In genomic region chr12:12336049-12336411, GRCh38 we compare ENCODE assay signal across 14 cellular contexts. TPM values are rescaled to one million over a fixed set of nuclear protein-coding genes. Genes with fewer than 3 reads are reported as not detected.
DNase-seq lines count a peak whose midpoint lies in the region; ATAC-seq, FAIRE-seq and TF ChIP-seq lines count a peak whose summit lies in the region.
"Had no signal": no experiment of that assay in that cellular context is flagged by ENCODE, and none has a peak within 500 bp of the region (broad histone marks: within the 10 kb centered on the region; RNA-seq: fewer than 3 reads in every experiment).

No MANE protein-coding gene starts in this region.

- no TSS peak for BruUV-seq in endothelial cell of umbilical vein (replicated peaks; lab: Mats Ljungman, UMichigan)

- peaks cover 50% of the 10 kb centered on the region for H3K79me2 ChIP-seq in endothelial cell of umbilical vein (ENCODE audit: control insufficient read depth, insufficient read depth, low read length)

- peaks cover 30% of the 10 kb centered on the region for H3K4me1 Mint-ChIP-seq in activated CD4-positive, alpha-beta T cell treated with anti-CD3 and anti-CD28 coated beads for 36 hours

- ATAC-seq in activated CD4-positive, alpha-beta T cell treated with anti-CD3 and anti-CD28 coated beads for 36 hours = peak; percentile 60
- ATAC-seq in HG03432 (IDR thresholded peaks at IDR 0.05; ENCODE audit: unreplicated experiment) (peak; percentile 71), upper lobe of right lung (peak; percentile 78)
- ATAC-seq: PC-3 had no signal

- H3K9me3 ChIP-seq in endothelial cell of umbilical vein (replicated peaks; ENCODE audit: control insufficient read depth, insufficient read depth, low read length) (no peaks in the 10 kb centered on the region), upper lobe of right lung (no peaks in the 10 kb centered on the region)

- no peak overlapping the region for H2AFZ ChIP-seq in endothelial cell of umbilical vein (ENCODE audit: low read depth, low read length)

- H3K36me3 Mint-ChIP-seq in activated CD4-positive, alpha-beta T cell treated with anti-CD3 and anti-CD28 coated beads for 36 hours (ENCODE audit: low read depth) = peaks cover 4% of the 10 kb centered on the region

- H3K27ac ChIP-seq in endothelial cell of umbilical vein (ENCODE audit: insufficient read depth, low read depth, low read length) (peak overlapping the region; percentile 24), upper lobe of right lung (no peak overlapping the region)

- H3K27ac Mint-ChIP-seq in activated CD4-positive, alpha-beta T cell treated with anti-CD3 and anti-CD28 coated beads for 36 hours = no peak overlapping the region
- H3K27ac Mint-ChIP-seq: HFFc6; T-helper 2 cell treated with Interferon-gamma antibody and Interleukin-4, amounts not matched to agents 5 μg/mL and 100 μg/mL, for 36 hours had no signal

- H3K36me3 ChIP-seq in endothelial cell of umbilical vein (ENCODE audit: control insufficient read depth in 2 of 2, extremely low read depth in 1 of 2, insufficient read depth in 2 of 2, low read length in 2 of 2) (peaks cover 2 to 7% of the 10 kb centered on the region in 2 experiments), upper lobe of right lung (no peaks in the 10 kb centered on the region)

- H3K4me1 ChIP-seq in endothelial cell of umbilical vein (ENCODE audit: control insufficient read depth, extremely low read depth, insufficient read depth, low read length) (peaks cover 44% of the 10 kb centered on the region), upper lobe of right lung (peaks cover 22% of the 10 kb centered on the region)

- no peaks in the 10 kb centered on the region for H3K9me3 Mint-ChIP-seq in activated CD4-positive, alpha-beta T cell treated with anti-CD3 and anti-CD28 coated beads for 36 hours (ENCODE audit: low read depth)
- H3K9me3 Mint-ChIP-seq: HFFc6; T-helper 2 cell treated with Interferon-gamma antibody and Interleukin-4, amounts not matched to agents 5 μg/mL and 100 μg/mL, for 36 hours had no signal

- no peak for FAIRE-seq in endothelial cell of umbilical vein (lab: Jason Lieb, UNC)

- no peak overlapping the region for H3K4me3 Mint-ChIP-seq in activated CD4-positive, alpha-beta T cell treated with anti-CD3 and anti-CD28 coated beads for 36 hours
- H3K4me3 Mint-ChIP-seq: HFFc6; T-helper 2 cell treated with Interferon-gamma antibody and Interleukin-4, amounts not matched to agents 5 μg/mL and 100 μg/mL, for 36 hours had no signal

- no peak for TF ChIP-seq POLR2A in endothelial cell of umbilical vein (IDR thresholded peaks at IDR 0.05; ENCODE audit: low read depth, low read length)

- H3K9me1 ChIP-seq in endothelial cell of umbilical vein (replicated peaks; ENCODE audit: control insufficient read depth, extremely low read depth, insufficient read depth, low read length) = no peaks in the 10 kb centered on the region

- no peaks in the 10 kb centered on the region for H3K27me3 Mint-ChIP-seq in activated CD4-positive, alpha-beta T cell treated with anti-CD3 and anti-CD28 coated beads for 36 hours

- H3K4me2 ChIP-seq in endothelial cell of umbilical vein (ENCODE audit: insufficient read depth, low read length) = peak overlapping the region; percentile 32

- H3K4me3 ChIP-seq in endothelial cell of umbilical vein (replicated peaks in 1 of 3; ENCODE audit: insufficient read depth in 1 of 3, low read depth in 1 of 3, low read length in 3 of 3) = no peak overlapping the region
- H3K4me3 ChIP-seq in upper lobe of right lung = no peak overlapping the region

- peak; percentile 20 for DNase-seq in activated CD4-positive, alpha-beta T cell treated with anti-CD3 and anti-CD28 coated beads for 36 hours
- DNase-seq in activated CD4-positive, alpha-beta T cell treated with anti-CD3 and anti-CD28 coated beads, Interleukin-2, amount 50 U/mL, for 4 hours = no peak
- DNase-seq in endothelial cell of umbilical vein (ENCODE audit: low read depth, low spot score) (peak; percentile 39), upper lobe of right lung (no peak), NCI-H345 (lab: John Stamatoyannopoulos, UW) (no peak), DMS114 treated with DMSO at 0.1 percent for 48 hours (lab: John Stamatoyannopoulos, UW; ENCODE audit: unreplicated experiment) (no peak)
- no peak for DNase-seq in stimulated activated CD8-positive, alpha-beta memory T cell treated with anti-CD3 and anti-CD28 coated beads, Interleukin-4, amount 100 ng/mL, for 48 hours
- DNase-seq: aorta, DMS79 treated with DMSO at 0.1 percent for 48 hours, HFFc6, NCI-H187, PC-3 had no signal

- H3K27me3 ChIP-seq in endothelial cell of umbilical vein (ENCODE audit: control insufficient read depth in 2 of 2, insufficient read depth in 2 of 2, low read length in 2 of 2) (no peaks in the 10 kb centered on the region), upper lobe of right lung (no peaks in the 10 kb centered on the region)

- intact Hi-C loops in activated CD4-positive, alpha-beta T cell treated with anti-CD3 and anti-CD28 coated beads for 36 hours (cut with DNase I, micrococcal nuclease) = loop anchor here in 1 of 2 experiments (10.0 kb wide), 1 partner anchor 781 kb away; no protein-coding TSS in a partner anchor
- intact Hi-C loops in endothelial cell of umbilical vein (cut with micrococcal nuclease) = loop anchor here (5.0 kb wide), 2 partner anchors 361 to 689 kb away; partner anchors contain the start of genes ETV6 and GPR19
- intact Hi-C loops in upper lobe of right lung (cut with DNase I) = loop anchor here (10.0 kb wide), 1 partner anchor 251 kb away; no protein-coding TSS in a partner anchor

- H4K20me1 ChIP-seq in endothelial cell of umbilical vein (replicated peaks; ENCODE audit: control insufficient read depth, extremely low read depth, insufficient read depth, low read length) = no peaks in the 10 kb centered on the region

- POLR2A ChIA-PET in activated CD4-positive, alpha-beta T cell treated with anti-CD3 and anti-CD28 coated beads for 36 hours (lab: Charles Lee) = no interaction called here
- POLR2A ChIA-PET in endothelial cell of umbilical vein (lab: Charles Lee) = no interaction called here

- H3K9ac ChIP-seq in endothelial cell of umbilical vein (replicated peaks; ENCODE audit: extremely low read depth, insufficient read depth, low read length) = no peak overlapping the region

- TF ChIP-seq CTCF in endothelial cell of umbilical vein (IDR thresholded peaks at IDR 0.05; ENCODE audit: extremely low read depth in 1 of 2, insufficient read depth in 1 of 2, low read depth in 1 of 2, low read length in 2 of 2) = no peak
- no peak for TF ChIP-seq CTCF in upper lobe of right lung (IDR thresholded peaks at IDR 0.05)

- dilution Hi-C loops in endothelial cell of umbilical vein (cut with MboI; ENCODE audit: extremely low pct_ligation_motif_present, low sequenced_read_pairs) = loop anchor here (25.0 kb wide), 1 partner anchor 249 kb away; no protein-coding TSS in a partner anchor

- CTCF ChIA-PET in activated CD4-positive, alpha-beta T cell treated with anti-CD3 and anti-CD28 coated beads for 36 hours (lab: Charles Lee) = interaction anchor here (0.6 to 3.2 kb wide), 5 partner anchors 10 to 283 kb away, joined by 3 to 19 read pairs (median 4); partner anchors contain the start of gene BCL2L14
- CTCF ChIA-PET in endothelial cell of umbilical vein (lab: Charles Lee) = interaction anchor here (0.6 to 4.7 kb wide), 10 partner anchors 8 to 303 kb away, joined by 3 to 31 read pairs (median 4); partner anchors contain the start of genes BORCS5 and MANSC1

TF ChIP-seq in endothelial cell of umbilical vein, 7 proteins besides CTCF, POLR2A, EP300 and RAD21:
- no peak for TF ChIP-seq FOS (IDR thresholded peaks at IDR 0.05; ENCODE audit: borderline replicate concordance, insufficient read depth, low read length)
- TF ChIP-seq GATA2 (IDR thresholded peaks at IDR 0.05; ENCODE audit: insufficient read depth, insufficient read length, low read depth, low read length) = no peak
- no peak for TF ChIP-seq POLR2AphosphoS5 (IDR thresholded peaks at IDR 0.05; ENCODE audit: insufficient read depth, low read depth, low read length)
- TF ChIP-seq MAX (IDR thresholded peaks at IDR 0.05; ENCODE audit: insufficient read depth, insufficient read length) = no peak
- no peak for TF ChIP-seq MYC (IDR thresholded peaks at IDR 0.05; ENCODE audit: low read depth, low read length)
- no peak for TF ChIP-seq JUN (IDR thresholded peaks at IDR 0.05; ENCODE audit: borderline replicate concordance, insufficient read depth, insufficient read length, low read depth)
- no peak for TF ChIP-seq EZH2 (IDR thresholded peaks at IDR 0.05; ENCODE audit: borderline replicate concordance, low read depth, low read length, severe bottlenecking)

RNA-seq across cellular contexts. Expression of gene MANSC1, which starts 14.0 kb away (rescaled TPM):
- 1 to 10 TPM; 2.2 to 2.5 TPM for total RNA-seq in activated CD4-positive, alpha-beta T cell treated with anti-CD3 and anti-CD28 coated beads for 36 hours
- total RNA-seq in endothelial cell of umbilical vein (56.5 and 65.0 TPM in 2 replicates), upper lobe of right lung (26.4 TPM)
- 24.8 and 37.0 TPM in 2 replicates for polyA plus RNA-seq in endothelial cell of umbilical vein
- polyA plus RNA-seq in endothelial cell of umbilical vein (2011; cell fraction: cytosol; rRNA removed) = 32.6 and 38.9 TPM in 2 replicates
- polyA plus RNA-seq in endothelial cell of umbilical vein (2011; cell fraction: nucleus; rRNA removed) = 14.0 and 17.6 TPM in 2 replicates
- 48.0 and 52.3 TPM in 2 replicates for polyA plus RNA-seq in endothelial cell of umbilical vein (2012)
- polyA minus RNA-seq in endothelial cell of umbilical vein = 21.6 and 31.3 TPM in 2 replicates
- 1.0 TPM for polyA minus RNA-seq in endothelial cell of umbilical vein (2011; cell fraction: cytosol; rRNA and poly(A)+ RNA removed)
- polyA minus RNA-seq in endothelial cell of umbilical vein (2011; cell fraction: nucleus; rRNA and poly(A)+ RNA removed) = 7.9 and 9.4 TPM in 2 replicates

RNA-seq across cellular contexts. Expression of gene BORCS5, which starts 20.8 kb away (rescaled TPM):
- total RNA-seq in activated CD4-positive, alpha-beta T cell treated with anti-CD3 and anti-CD28 coated beads for 36 hours = 10 to 100 TPM; 41.8 to 45.0 TPM
- total RNA-seq in endothelial cell of umbilical vein = 10.5 and 11.5 TPM in 2 replicates
- polyA plus RNA-seq in endothelial cell of umbilical vein = 8.3 and 10.3 TPM in 2 replicates
- polyA plus RNA-seq in endothelial cell of umbilical vein (2011; cell fraction: cytosol; rRNA removed) = 11.6 and 12.1 TPM in 2 replicates
- polyA plus RNA-seq in endothelial cell of umbilical vein (2011; cell fraction: nucleus; rRNA removed) = 9.8 and 10.9 TPM in 2 replicates
- 8.0 and 10.8 TPM in 2 replicates for polyA plus RNA-seq in endothelial cell of umbilical vein (2012)
- polyA minus RNA-seq in endothelial cell of umbilical vein = 11.7 and 21.3 TPM in 2 replicates
- polyA minus RNA-seq in endothelial cell of umbilical vein (2011; cell fraction: cytosol; rRNA and poly(A)+ RNA removed) = 7.3 TPM
- polyA minus RNA-seq in endothelial cell of umbilical vein (2011; cell fraction: nucleus; rRNA and poly(A)+ RNA removed) = 14.6 and 16.5 TPM in 2 replicates
- total RNA-seq in upper lobe of right lung = 14.0 TPM

Comparison
In these comparisons a context has a peak if more than half of its experiments do, and no peak if none do; other contexts are left out.
1. DNase-seq: peak in activated CD4-positive, alpha-beta T cell treated with anti-CD3 and anti-CD28 coated beads for 36 hours (single experiment) and endothelial cell of umbilical vein (single experiment); none in activated CD4-positive, alpha-beta T cell treated with anti-CD3 and anti-CD28 coated beads, Interleukin-2, amount 50 U/mL, for 4 hours (0 of 2), upper lobe of right lung (single experiment), NCI-H345 (single experiment), stimulated activated CD8-positive, alpha-beta memory T cell treated with anti-CD3 and anti-CD28 coated beads, Interleukin-4, amount 100 ng/mL, for 48 hours (single experiment) and DMS114 treated with DMSO at 0.1 percent for 48 hours (single experiment).
2. Peak in every context shown above with its lines, with median percentiles within 50 percentile points of each other: ATAC-seq.